15 cellular contexts compared by ENCODE assay signal in the genomic region with DNA sequence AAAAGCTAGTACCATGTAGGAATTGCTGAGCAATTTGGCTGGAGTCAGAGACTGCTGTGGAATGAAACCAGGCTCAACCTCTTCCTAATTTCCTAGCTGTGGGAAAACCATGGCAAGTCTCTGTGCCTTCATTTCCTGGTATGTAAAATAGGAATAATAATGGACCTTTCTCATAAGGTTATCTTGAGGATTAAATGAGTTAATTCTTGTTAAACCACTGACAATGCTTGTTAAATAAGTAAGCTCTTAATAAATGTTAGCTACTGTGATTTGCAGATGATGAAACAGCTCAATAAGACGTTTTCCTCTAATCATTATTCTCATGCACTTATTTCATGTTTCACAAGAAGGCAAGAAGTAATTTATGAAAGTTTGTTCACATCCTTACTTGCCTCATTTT.
DNase-seq lines count a peak whose midpoint lies in the region; ATAC-seq, FAIRE-seq and TF ChIP-seq lines count a peak whose summit lies in the region.
"Had no signal": no experiment of that assay in that cellular context is flagged by ENCODE, and none has a peak within 500 bp of the region (broad histone marks: within the 10 kb centered on the region; RNA-seq: fewer than 3 reads in every experiment).

No MANE protein-coding gene starts in this region.

- FAIRE-seq in keratinocyte (lab: Jason Lieb, UNC) = peak; percentile 13

- H3K27ac ChIP-seq in BLaER1 (peak overlapping the region; percentile 80), keratinocyte (ENCODE audit: control insufficient read depth, insufficient read depth, low read length) (peak overlapping the region; percentile 98), tibial nerve (no peak overlapping the region)

- H3K36me3 Mint-ChIP-seq in HFFc6 (ENCODE audit: low read depth) = peaks cover 7% of the 10 kb centered on the region
- no peaks in the 10 kb centered on the region for H3K36me3 Mint-ChIP-seq in activated CD4-positive, alpha-beta T cell treated with anti-CD3 and anti-CD28 coated beads, Interleukin-2, amount 10 ng/mL, durations not matched to agents 7 days and 5 days (ENCODE audit: low read depth)
- H3K36me3 Mint-ChIP-seq: CD8-positive, alpha-beta T cell had no signal

- no peaks in the 10 kb centered on the region; the same call in 1 of the 2 replicates for H3K27me3 Mint-ChIP-seq in HFFc6 (ENCODE audit: insufficient read depth)
- no peaks in the 10 kb centered on the region for H3K27me3 Mint-ChIP-seq in activated CD4-positive, alpha-beta T cell treated with anti-CD3 and anti-CD28 coated beads, Interleukin-2, amount 10 ng/mL, durations not matched to agents 7 days and 5 days
- H3K27me3 Mint-ChIP-seq: B cell had no signal

- H3K9me3 ChIP-seq in BLaER1 = peaks cover 13% of the 10 kb centered on the region
- no peaks in the 10 kb centered on the region for H3K9me3 ChIP-seq in keratinocyte (ENCODE audit: control insufficient read depth, low read depth, low read length)
- peaks cover 0 to 4% (median 0%) of the 10 kb centered on the region in 4 donors for H3K9me3 ChIP-seq in tibial nerve

- no peaks in the 10 kb centered on the region for H3K9me1 ChIP-seq in keratinocyte (ENCODE audit: control insufficient read depth, extremely low read depth, insufficient read depth, low read length)

- CTCF ChIA-PET in activated CD4-positive, alpha-beta T cell treated with anti-CD3 and anti-CD28 coated beads, Interleukin-2, amount 10 ng/mL, durations not matched to agents 7 days and 5 days (lab: Charles Lee) = interaction anchor here (0.9 kb wide), 1 partner anchor 27 kb away, joined by 3 read pairs; no protein-coding TSS in a partner anchor

- TF ChIP-seq POLR2A in tibial nerve (IDR thresholded peaks at IDR 0.05) = no peak

- no peaks in the 10 kb centered on the region for H4K20me1 ChIP-seq in BLaER1
- no peaks in the 10 kb centered on the region for H4K20me1 ChIP-seq in keratinocyte (ENCODE audit: control insufficient read depth, extremely low read depth, insufficient read depth, low read length)

- H3K79me2 ChIP-seq in keratinocyte (ENCODE audit: control insufficient read depth, insufficient read depth, low read length) = no peaks in the 10 kb centered on the region

- H3K9ac ChIP-seq in BLaER1 (peak overlapping the region; percentile 65; the same call in 1 of the 2 replicates), keratinocyte (ENCODE audit: control insufficient read depth, extremely low read depth, insufficient read depth, low read length) (peak overlapping the region; percentile 34)

- H3K4me1 ChIP-seq in BLaER1 (peaks cover 88% of the 10 kb centered on the region), keratinocyte (ENCODE audit: control insufficient read depth, extremely low read depth, insufficient read depth, low read length) (peaks cover 62% of the 10 kb centered on the region), tibial nerve (no peaks in the 10 kb centered on the region)

- no peak for TF ChIP-seq CTCF in HFFc6 (IDR thresholded peaks at IDR 0.05)
- TF ChIP-seq CTCF in keratinocyte (optimal IDR thresholded peaks at IDR 0.05 in 1 of 3, IDR thresholded peaks at IDR 0.05 in 1 of 3, conservative IDR thresholded peaks at IDR 0.05 in 1 of 3; ENCODE audit: extremely low read depth in 1 of 3, insufficient read depth in 2 of 3, low read length in 3 of 3) = no peak
- no peak for TF ChIP-seq CTCF in tibial nerve (IDR thresholded peaks at IDR 0.05)

- no peaks in the 10 kb centered on the region for H3K36me3 ChIP-seq in BLaER1
- H3K36me3 ChIP-seq in keratinocyte (ENCODE audit: control insufficient read depth in 2 of 2, extremely low read depth in 1 of 2, insufficient read depth in 2 of 2, low read length in 2 of 2) = no peaks in the 10 kb centered on the region
- H3K36me3 ChIP-seq in tibial nerve = no peaks in the 10 kb centered on the region

- H3K9me3 Mint-ChIP-seq in HFFc6 = peaks cover 8% of the 10 kb centered on the region
- no peaks in the 10 kb centered on the region for H3K9me3 Mint-ChIP-seq in activated CD4-positive, alpha-beta T cell treated with anti-CD3 and anti-CD28 coated beads, Interleukin-2, amount 10 ng/mL, durations not matched to agents 7 days and 5 days
- H3K9me3 Mint-ChIP-seq: CD8-positive, alpha-beta T cell had no signal

- peak overlapping the region; percentile 0 for H2AFZ ChIP-seq in keratinocyte (ENCODE audit: control insufficient read depth, low read length)

- DNase-seq in HFFc6 (no peak), amniotic epithelial cell (ENCODE audit: low read depth) (peak; percentile 45), keratinocyte (ENCODE audit: low read depth, low spot score) (no peak), epidermal melanocyte (ENCODE audit: insufficient read length, low spot score) (no peak), tibial nerve (ENCODE audit: low spot score in 2 of 2) (no peak)
- no peak for DNase-seq in activated CD4-positive, alpha-beta T cell treated with anti-CD3 and anti-CD28 coated beads, Interleukin-2, amount 10 ng/mL, durations not matched to agents 7 days and 5 days
- DNase-seq: ACHN; CD8-positive, alpha-beta T cell; H7; NCI-H1417 treated with DMSO at 0.1 percent for 48 hours; NCI-H2029; NCI-H510A treated with DMSO at 0.1 percent for 48 hours had no signal

- 43 to 45% methylated on average over 1 of the region's 1 CpG for WGBS in tibial nerve, 2 donors

- TF ChIP-seq EP300 in tibial nerve (IDR thresholded peaks at IDR 0.05) = no peak

- H3K4me3 Mint-ChIP-seq in HFFc6 = no peak overlapping the region
- H3K4me3 Mint-ChIP-seq in activated CD4-positive, alpha-beta T cell treated with anti-CD3 and anti-CD28 coated beads, Interleukin-2, amount 10 ng/mL, durations not matched to agents 7 days and 5 days = no peak overlapping the region
- H3K4me3 Mint-ChIP-seq: B cell; CD8-positive, alpha-beta T cell had no signal

- H3K4me3 ChIP-seq in BLaER1 = peak overlapping the region; percentile 19; the same call in 1 of the 2 replicates
- no peak overlapping the region for H3K4me3 ChIP-seq in keratinocyte (ENCODE audit: control insufficient read depth in 2 of 3, extremely low read depth in 1 of 3, insufficient read depth in 2 of 3, low read depth in 1 of 3, low read length in 3 of 3)
- H3K4me3 ChIP-seq in tibial nerve = no peak overlapping the region

- peaks cover 99% of the 10 kb centered on the region for H3K4me1 Mint-ChIP-seq in HFFc6 (ENCODE audit: low read depth)
- no peaks in the 10 kb centered on the region for H3K4me1 Mint-ChIP-seq in activated CD4-positive, alpha-beta T cell treated with anti-CD3 and anti-CD28 coated beads, Interleukin-2, amount 10 ng/mL, durations not matched to agents 7 days and 5 days
- H3K4me1 Mint-ChIP-seq: B cell had no signal

- H3K27ac Mint-ChIP-seq in HFFc6 = peak overlapping the region; percentile 96
- no peak overlapping the region for H3K27ac Mint-ChIP-seq in activated CD4-positive, alpha-beta T cell treated with anti-CD3 and anti-CD28 coated beads, Interleukin-2, amount 10 ng/mL, durations not matched to agents 7 days and 5 days
- H3K27ac Mint-ChIP-seq: B cell; CD8-positive, alpha-beta T cell had no signal

- ATAC-seq in HG02938 (IDR thresholded peaks at IDR 0.05; ENCODE audit: unreplicated experiment) = no peak
- ATAC-seq: CD8-positive, alpha-beta T cell had no signal

- POLR2A ChIA-PET in activated CD4-positive, alpha-beta T cell treated with anti-CD3 and anti-CD28 coated beads, Interleukin-2, amount 10 ng/mL, durations not matched to agents 7 days and 5 days (lab: Charles Lee) = no interaction called here

- H3K27me3 ChIP-seq in BLaER1 (no peaks in the 10 kb centered on the region), keratinocyte (ENCODE audit: control insufficient read depth, extremely low read depth, insufficient read depth, low read length) (no peaks in the 10 kb centered on the region), tibial nerve (no peaks in the 10 kb centered on the region)

- dilution Hi-C loops in keratinocyte (cut with MboI; ENCODE audit: extremely low pct_ligation_motif_present, low sequenced_read_pairs) = no loop called here

- H3K4me2 ChIP-seq in BLaER1 = peak overlapping the region; percentile 72
- H3K4me2 ChIP-seq in keratinocyte (ENCODE audit: control insufficient read depth, extremely low read depth, insufficient read depth, low read depth, low read length) = peak overlapping the region; percentile 54

Comparison
In these comparisons a context has a peak if more than half of its experiments do, and no peak if none do; other contexts are left out.
1. H3K27ac ChIP-seq: peak in BLaER1 (single experiment) and keratinocyte (single experiment); none in tibial nerve (0 of 4).